ENCODE assay signal across 17 cellular contexts in genomic region chr6:9948600-9949138, GRCh38.
"Had no signal": no experiment of that assay in that cellular context is flagged by ENCODE, and none has a peak within 500 bp of the region (broad histone marks: within the 10 kb centered on the region; RNA-seq: fewer than 3 reads in every experiment).

No MANE protein-coding gene starts in this region.

- H3K36me3 Mint-ChIP-seq: naive thymus-derived CD4-positive, alpha-beta T cell; stimulated activated effector memory CD8-positive, alpha-beta T cell treated with anti-CD3 and anti-CD28 coated beads, Interleukin-12 subunit alpha, Interleukin-12 subunit beta, amount 100 ng/mL, for 72 hours had no signal

- H3K4me3 Mint-ChIP-seq: naive thymus-derived CD4-positive, alpha-beta T cell; stimulated activated effector memory CD8-positive, alpha-beta T cell treated with anti-CD3 and anti-CD28 coated beads, Interleukin-12 subunit alpha, Interleukin-12 subunit beta, amount 100 ng/mL, for 72 hours had no signal

- H3K4me1 Mint-ChIP-seq: naive thymus-derived CD4-positive, alpha-beta T cell; stimulated activated effector memory CD8-positive, alpha-beta T cell treated with anti-CD3 and anti-CD28 coated beads, Interleukin-12 subunit alpha, Interleukin-12 subunit beta, amount 100 ng/mL, for 72 hours had no signal

- DNase-seq: dermis blood vessel endothelial cell; esophagus squamous epithelium; foreskin melanocyte; heart left ventricle; hippocampal formation; kidney glomerular epithelial cell; mammary epithelial cell; naive thymus-derived CD4-positive, alpha-beta T cell; psoas muscle; retina; right lobe of liver; stimulated activated CD4-positive, alpha-beta T cell treated with anti-CD3 and anti-CD28 coated beads, Interleukin-4, amount 100 ng/mL, for 1 hour; stimulated activated CD8-positive, alpha-beta memory T cell treated with anti-CD3 and anti-CD28 coated beads, Interleukin-4, amount 100 ng/mL, for 48 hours; stimulated activated naive CD8-positive, alpha-beta T cell treated with anti-CD3 and anti-CD28 coated beads, Interleukin-15, Interleukin-2, amounts not matched to agents 100 U/mL and 50 U/mL, for 24 hours; thyroid gland; upper lobe of right lung had no signal

- H3K27ac Mint-ChIP-seq: naive thymus-derived CD4-positive, alpha-beta T cell; stimulated activated effector memory CD8-positive, alpha-beta T cell treated with anti-CD3 and anti-CD28 coated beads, Interleukin-12 subunit alpha, Interleukin-12 subunit beta, amount 100 ng/mL, for 72 hours had no signal

- H3K27me3 Mint-ChIP-seq: naive thymus-derived CD4-positive, alpha-beta T cell had no signal
